Comparison of ENCODE assay signal across 25 cellular contexts in genomic region chr4:16758816-16759215, GRCh38.
"Had no signal": no experiment of that assay in that cellular context is flagged by ENCODE, and none has a peak within 500 bp of the region (broad histone marks: within the 10 kb centered on the region; RNA-seq: fewer than 3 reads in every experiment).

No MANE protein-coding gene starts in this region.

- DNase-seq: colonic mucosa; cortex of kidney; dermis blood vessel endothelial cell; dorsolateral prefrontal cortex; effector CD4-positive, alpha-beta T cell; effector CD8-positive, alpha-beta T cell; effector memory CD4-positive, alpha-beta T cell; effector memory CD8-positive, alpha-beta T cell; endodermal cell; erythroblast; esophagus squamous epithelium; foreskin fibroblast; foreskin keratinocyte; foreskin melanocyte; gastrocnemius medialis; glutamatergic neuron; head of caudate nucleus; heart left ventricle; heart right ventricle had no signal

- H3K9me3 ChIP-seq: colonic mucosa, esophagus muscularis mucosa, esophagus squamous epithelium, gastrocnemius medialis, gastroesophageal sphincter, heart left ventricle, heart right ventricle had no signal

- H3K4me3 Mint-ChIP-seq: dendritic cell treated with granulocyte-macrophage colony-stimulating factor and Interleukin-4, amounts not matched to agents 40 ng/mL and 50 ng/mL, for 4 days; effector memory CD8-positive, alpha-beta T cell; endodermal cell had no signal

- H3K9me3 Mint-ChIP-seq: dendritic cell treated with granulocyte-macrophage colony-stimulating factor and Interleukin-4, amounts not matched to agents 40 ng/mL and 50 ng/mL, for 4 days; effector memory CD8-positive, alpha-beta T cell; endodermal cell had no signal

- H3K4me3 ChIP-seq: colonic mucosa, coronary artery, esophagus muscularis mucosa, esophagus squamous epithelium, gastrocnemius medialis, gastroesophageal sphincter, heart left ventricle, heart right ventricle had no signal

- H3K4me1 ChIP-seq: colonic mucosa, foreskin keratinocyte, gastrocnemius medialis had no signal

- ATAC-seq: effector memory CD8-positive, alpha-beta T cell; esophagus mucosa; foreskin keratinocyte; gastrocnemius medialis; gastroesophageal sphincter; heart left ventricle; heart right ventricle had no signal

- H3K27me3 Mint-ChIP-seq: dendritic cell treated with granulocyte-macrophage colony-stimulating factor and Interleukin-4, amounts not matched to agents 40 ng/mL and 50 ng/mL, for 4 days had no signal

- H3K27ac Mint-ChIP-seq: dendritic cell treated with granulocyte-macrophage colony-stimulating factor and Interleukin-4, amounts not matched to agents 40 ng/mL and 50 ng/mL, for 4 days; endodermal cell had no signal

- H3K27ac ChIP-seq: colonic mucosa, coronary artery, epithelial cell of prostate, esophagus muscularis mucosa, esophagus squamous epithelium, foreskin keratinocyte, gastrocnemius medialis, gastroesophageal sphincter, heart left ventricle had no signal

- H3K36me3 ChIP-seq: colonic mucosa, esophagus muscularis mucosa, esophagus squamous epithelium, gastrocnemius medialis, gastroesophageal sphincter had no signal

- H3K27me3 ChIP-seq: colonic mucosa, dorsolateral prefrontal cortex, esophagus muscularis mucosa, gastrocnemius medialis, gastroesophageal sphincter, heart left ventricle, heart right ventricle had no signal
